Comparison of ENCODE assay signal across 8 cellular contexts in the genomic region with DNA sequence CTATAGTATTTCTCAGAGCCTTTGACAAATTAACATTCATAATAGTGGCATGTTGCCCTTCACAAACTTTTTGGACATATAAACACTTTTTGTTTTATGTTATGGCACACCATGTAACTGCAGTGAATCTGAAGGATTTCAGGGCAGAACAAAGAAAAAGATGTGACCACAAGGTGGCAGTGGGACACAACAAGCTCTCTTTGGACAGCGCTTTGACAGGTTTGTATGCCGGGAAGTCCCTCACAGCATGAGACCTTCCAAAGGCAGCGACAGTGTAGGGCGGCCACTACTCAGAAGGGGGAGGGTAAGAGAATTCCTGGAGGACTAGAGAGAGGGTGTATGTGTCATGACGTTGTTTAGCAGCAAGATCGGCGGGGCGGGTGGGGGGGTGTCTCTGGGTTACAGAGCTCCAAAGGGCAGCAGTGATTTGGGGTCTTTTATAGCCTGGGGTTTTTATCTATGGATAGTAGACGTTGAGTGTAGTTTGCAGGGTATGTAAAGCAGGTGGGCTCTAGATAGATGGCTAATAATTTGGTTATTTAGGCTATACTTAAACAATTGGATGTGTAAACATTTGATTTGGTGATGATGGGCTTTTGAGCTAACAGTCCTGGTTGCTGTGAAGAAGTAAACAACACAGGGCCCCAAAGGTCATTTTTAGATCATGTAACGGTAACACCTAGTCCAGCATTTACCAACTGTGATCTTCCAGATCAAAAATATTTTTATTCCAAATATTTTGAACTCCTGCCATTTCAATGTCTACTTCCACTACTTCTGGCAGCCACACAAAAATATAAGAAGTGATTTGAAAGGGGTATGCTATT. TPM values are rescaled to one million over a fixed set of nuclear protein-coding genes. Genes with fewer than 3 reads are reported as not detected.
DNase-seq lines count a peak whose midpoint lies in the region; ATAC-seq and TF ChIP-seq lines count a peak whose summit lies in the region.

No MANE protein-coding gene starts in this region.

- H3K4me1 ChIP-seq in SK-N-SH (ENCODE audit: control insufficient read depth in 1 of 2, insufficient read depth in 2 of 2, low read depth in 1 of 2, low read length in 1 of 2) (no peaks in the 10 kb centered on the region), cardiac muscle cell (ENCODE audit: low read depth) (no peaks in the 10 kb centered on the region)

- CTCF ChIA-PET in SK-N-SH (lab: Yijun Ruan, JAX), result interaction anchor here (0.6 to 1.9 kb wide), 17 partner anchors 11 to 641 kb away, joined by 3 to 8 read pairs (median 3); a partner anchor contains a TSS
- CTCF ChIA-PET in activated naive CD4-positive, alpha-beta T cell treated with anti-CD3 and anti-CD28 coated beads for 36 hours (lab: Charles Lee), result interaction anchor here (0.5 to 2.2 kb wide), 25 partner anchors 11 to 646 kb away, joined by 3 to 7 read pairs (median 3); no protein-coding TSS in a partner anchor

- no peak overlapping the region for H3K4me3 Mint-ChIP-seq in activated naive CD4-positive, alpha-beta T cell treated with anti-CD3 and anti-CD28 coated beads for 36 hours

- H3K36me3 Mint-ChIP-seq in activated naive CD4-positive, alpha-beta T cell treated with anti-CD3 and anti-CD28 coated beads for 36 hours (ENCODE audit: low read depth), result peaks cover 38% of the 10 kb centered on the region

- no peaks in the 10 kb centered on the region for H3K27me3 ChIP-seq in SK-N-SH (ENCODE audit: insufficient read depth)
- H3K27me3 ChIP-seq in cardiac muscle cell, result no peaks in the 10 kb centered on the region

- no peak overlapping the region for H2AFZ ChIP-seq in SK-N-SH (ENCODE audit: low read depth)

- H4K20me1 ChIP-seq in SK-N-SH (ENCODE audit: insufficient read depth), result no peaks in the 10 kb centered on the region

- intact Hi-C loops in activated naive CD4-positive, alpha-beta T cell treated with anti-CD3 and anti-CD28 coated beads for 36 hours (cut with micrococcal nuclease), result loop anchor here (1.0 to 2.0 kb wide), 9 partner anchors 23 to 630 kb away; a partner anchor contains a TSS

- peaks cover 9% of the 10 kb centered on the region for H3K9me3 Mint-ChIP-seq in activated naive CD4-positive, alpha-beta T cell treated with anti-CD3 and anti-CD28 coated beads for 36 hours

- POLR2A ChIA-PET in SK-N-SH (lab: Yijun Ruan, JAX), result no interaction called here

- peak; percentile 86 for ATAC-seq in HG02642 (IDR thresholded peaks at IDR 0.05; ENCODE audit: poor library complexity, unreplicated experiment)
- no peak for ATAC-seq in HG02970 (IDR thresholded peaks at IDR 0.05; ENCODE audit: low FRiP score, unreplicated experiment)

- peak overlapping the region; percentile 84 for H3K27ac Mint-ChIP-seq in activated naive CD4-positive, alpha-beta T cell treated with anti-CD3 and anti-CD28 coated beads for 36 hours

- peaks cover 0 to 19% of the 10 kb centered on the region in 2 experiments for H3K36me3 ChIP-seq in SK-N-SH (replicated peaks in 1 of 2; ENCODE audit: control insufficient read depth in 1 of 2, insufficient read depth in 2 of 2, low read length in 1 of 2)
- H3K36me3 ChIP-seq in cardiac muscle cell, result no peaks in the 10 kb centered on the region

- H3K27me3 Mint-ChIP-seq in activated naive CD4-positive, alpha-beta T cell treated with anti-CD3 and anti-CD28 coated beads for 36 hours (ENCODE audit: low read depth), result no peaks in the 10 kb centered on the region

- no peaks in the 10 kb centered on the region for H3K79me2 ChIP-seq in SK-N-SH (ENCODE audit: insufficient read depth)

- DNase-seq in NCI-H1092 treated with DMSO at 0.1 percent for 48 hours (lab: John Stamatoyannopoulos, UW) (peak; percentile 14), SK-N-SH (peak; percentile 56), cardiac muscle cell (ENCODE audit: low read depth in 1 of 2, low spot score in 1 of 2) (peak; percentile 65 to 92), skeletal muscle cell (ENCODE audit: low read depth) (peak; percentile 58)
- DNase-seq in activated naive CD4-positive, alpha-beta T cell treated with anti-CD3 and anti-CD28 coated beads for 36 hours, result peak; percentile 83

- WGBS in SK-N-SH (ENCODE audit: low lambda C conversion rate), result 66% methylated on average over 10 of the region's 10 CpGs

- TF ChIP-seq EP300 in SK-N-SH (IDR thresholded peaks at IDR 0.05; ENCODE audit: borderline replicate concordance in 1 of 2, low read depth in 1 of 2, low read length in 1 of 2), result no peak

- H3K4me1 Mint-ChIP-seq in activated naive CD4-positive, alpha-beta T cell treated with anti-CD3 and anti-CD28 coated beads for 36 hours (ENCODE audit: low read depth), result peaks cover 5% of the 10 kb centered on the region

- H3K4me2 ChIP-seq in SK-N-SH, result no peak overlapping the region

- no peak overlapping the region for H3K27ac ChIP-seq in SK-N-SH (ENCODE audit: low read depth in 2 of 2, low read length in 1 of 2)
- H3K27ac ChIP-seq in cardiac muscle cell, result no peak overlapping the region

- TF ChIP-seq RAD21 in SK-N-SH (IDR thresholded peaks at IDR 0.05; ENCODE audit: low read length), result peak; percentile 95

- TF ChIP-seq CTCF in GM12872 (IDR thresholded peaks at IDR 0.05; ENCODE audit: insufficient read depth, low read depth, low read length) (peak; percentile 80), SK-N-SH (IDR thresholded peaks at IDR 0.05) (peak; percentile 67), cardiac muscle cell (IDR thresholded peaks at IDR 0.05; ENCODE audit: low read depth, low read length) (peak; percentile 72)

- no peak overlapping the region for H3K9ac ChIP-seq in SK-N-SH

- peak overlapping the region in 1 of 2 experiments; percentile 27; a peak in 1 of 4 replicates for H3K4me3 ChIP-seq in SK-N-SH (ENCODE audit: low read depth in 2 of 2, low read length in 1 of 2)
- no peak overlapping the region for H3K4me3 ChIP-seq in cardiac muscle cell
- H3K4me3 ChIP-seq in skeletal muscle cell (ENCODE audit: low read depth, low read length), result no peak overlapping the region

- H3K9me2 ChIP-seq in SK-N-SH, result no peaks in the 10 kb centered on the region

- peaks cover 4% of the 10 kb centered on the region for H3F3A ChIP-seq in SK-N-SH (replicated peaks; ENCODE audit: insufficient read depth)

- H3K9me3 ChIP-seq in SK-N-SH (no peaks in the 10 kb centered on the region), cardiac muscle cell (ENCODE audit: low read depth) (no peaks in the 10 kb centered on the region)

TF ChIP-seq in SK-N-SH, 30 proteins besides CTCF, POLR2A, EP300 and RAD21:
- TF ChIP-seq MEF2A (IDR thresholded peaks at IDR 0.05; ENCODE audit: borderline replicate concordance, low read depth) (no peak), SMC3 (IDR thresholded peaks at IDR 0.05; ENCODE audit: low read depth, low read length) (peak; percentile 92)
- TF ChIP-seq, protein P1, sequence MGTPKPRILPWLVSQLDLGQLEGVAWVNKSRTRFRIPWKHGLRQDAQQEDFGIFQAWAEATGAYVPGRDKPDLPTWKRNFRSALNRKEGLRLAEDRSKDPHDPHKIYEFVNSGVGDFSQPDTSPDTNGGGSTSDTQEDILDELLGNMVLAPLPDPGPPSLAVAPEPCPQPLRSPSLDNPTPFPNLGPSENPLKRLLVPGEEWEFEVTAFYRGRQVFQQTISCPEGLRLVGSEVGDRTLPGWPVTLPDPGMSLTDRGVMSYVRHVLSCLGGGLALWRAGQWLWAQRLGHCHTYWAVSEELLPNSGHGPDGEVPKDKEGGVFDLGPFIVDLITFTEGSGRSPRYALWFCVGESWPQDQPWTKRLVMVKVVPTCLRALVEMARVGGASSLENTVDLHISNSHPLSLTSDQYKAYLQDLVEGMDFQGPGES (IDR thresholded peaks at IDR 0.05; ENCODE audit: low read depth, low read length), result no peak
- TF ChIP-seq, protein P2, sequence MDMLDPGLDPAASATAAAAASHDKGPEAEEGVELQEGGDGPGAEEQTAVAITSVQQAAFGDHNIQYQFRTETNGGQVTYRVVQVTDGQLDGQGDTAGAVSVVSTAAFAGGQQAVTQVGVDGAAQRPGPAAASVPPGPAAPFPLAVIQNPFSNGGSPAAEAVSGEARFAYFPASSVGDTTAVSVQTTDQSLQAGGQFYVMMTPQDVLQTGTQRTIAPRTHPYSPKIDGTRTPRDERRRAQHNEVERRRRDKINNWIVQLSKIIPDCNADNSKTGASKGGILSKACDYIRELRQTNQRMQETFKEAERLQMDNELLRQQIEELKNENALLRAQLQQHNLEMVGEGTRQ (IDR thresholded peaks at IDR 0.05; ENCODE audit: borderline replicate concordance, low read depth, low read length), result no peak
- TF ChIP-seq, protein P3, sequence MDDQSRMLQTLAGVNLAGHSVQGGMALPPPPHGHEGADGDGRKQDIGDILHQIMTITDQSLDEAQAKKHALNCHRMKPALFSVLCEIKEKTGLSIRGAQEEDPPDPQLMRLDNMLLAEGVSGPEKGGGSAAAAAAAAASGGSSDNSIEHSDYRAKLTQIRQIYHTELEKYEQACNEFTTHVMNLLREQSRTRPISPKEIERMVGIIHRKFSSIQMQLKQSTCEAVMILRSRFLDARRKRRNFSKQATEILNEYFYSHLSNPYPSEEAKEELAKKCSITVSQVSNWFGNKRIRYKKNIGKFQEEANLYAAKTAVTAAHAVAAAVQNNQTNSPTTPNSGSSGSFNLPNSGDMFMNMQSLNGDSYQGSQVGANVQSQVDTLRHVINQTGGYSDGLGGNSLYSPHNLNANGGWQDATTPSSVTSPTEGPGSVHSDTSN (IDR thresholded peaks at IDR 0.05), result no peak
TF ChIP-seq in SK-N-SH: peak in this region for 1.

RNA-seq across cellular contexts. Expression of a gene that starts 22.9 kb away (rescaled TPM):
- polyA plus RNA-seq in SK-N-SH (2012; rRNA removed) (1.3 and 1.6 TPM in 2 replicates), cardiac muscle cell (2.5 and 2.9 TPM in 2 replicates)
- polyA plus RNA-seq in SK-N-SH (2012; cell fraction: cytosol; rRNA removed), result 1.9 and 2.1 TPM in 2 replicates
- polyA plus RNA-seq in SK-N-SH (2012; cell fraction: nucleus; rRNA removed), result 1.3 and 1.4 TPM in 2 replicates
- total RNA-seq in activated naive CD4-positive, alpha-beta T cell treated with anti-CD3 and anti-CD28 coated beads for 36 hours, result 1 to 10 TPM in 1 of 2 experiments, under 1 TPM in 1; 0.91 to 1.2 TPM
- 1.3 and 1.9 TPM in 2 replicates for total RNA-seq in cardiac muscle cell

RNA-seq across cellular contexts. Expression of a gene that starts 46.5 kb away (rescaled TPM):
- polyA plus RNA-seq in SK-N-SH (2012; rRNA removed) (8.6 and 11.6 TPM in 2 replicates), cardiac muscle cell (18.1 and 20.6 TPM in 2 replicates)
- 14.1 and 20.2 TPM in 2 replicates for polyA plus RNA-seq in SK-N-SH (2012; cell fraction: cytosol; rRNA removed)
- polyA plus RNA-seq in SK-N-SH (2012; cell fraction: nucleus; rRNA removed), result 4.7 and 7.5 TPM in 2 replicates
- 1 to 10 TPM; 6.6 to 8.0 TPM for total RNA-seq in activated naive CD4-positive, alpha-beta T cell treated with anti-CD3 and anti-CD28 coated beads for 36 hours
- total RNA-seq in cardiac muscle cell, result 9.7 and 11.7 TPM in 2 replicates

Comparison
In these comparisons a context has a peak if more than half of its experiments do, and no peak if none do; other contexts are left out.
1. DNase-seq: peak in every context shown above with its lines; median percentile 83 in activated naive CD4-positive, alpha-beta T cell treated with anti-CD3 and anti-CD28 coated beads for 36 hours; 78 in cardiac muscle cell; 58 in skeletal muscle cell; 56 in SK-N-SH; 14 in NCI-H1092 treated with DMSO at 0.1 percent for 48 hours.